ENCODE assay signal across 8 cellular contexts in genomic region chr18:59900222-59901128, GRCh38. TPM values are rescaled to one million over a fixed set of nuclear protein-coding genes. Genes with fewer than 3 reads are reported as not detected.
DNase-seq lines count a peak whose midpoint lies in the region; ATAC-seq and TF ChIP-seq lines count a peak whose summit lies in the region.

No MANE protein-coding gene starts in this region.

- H3K27me3 ChIP-seq in BLaER1 = no peaks in the 10 kb centered on the region
- no peaks in the 10 kb centered on the region for H3K27me3 ChIP-seq in naive thymus-derived CD4-positive, alpha-beta T cell (ENCODE audit: control insufficient read depth in 2 of 2, insufficient read depth in 2 of 2, low read length in 2 of 2)
- H3K27me3 ChIP-seq in subcutaneous abdominal adipose tissue (ENCODE audit: control insufficient read depth in 5 of 5, insufficient read depth in 4 of 5, low read length in 5 of 5) = peaks cover 0 to 42% (median 13%) of the 10 kb centered on the region in 5 donors

- H3K4me1 ChIP-seq in BLaER1 (peaks cover 49% of the 10 kb centered on the region), subcutaneous abdominal adipose tissue (ENCODE audit: control insufficient read depth in 5 of 5, insufficient read depth in 5 of 5, low read length in 5 of 5) (peaks cover 0 to 35% (median 22%) of the 10 kb centered on the region in 5 donors)
- H3K4me1 ChIP-seq in naive thymus-derived CD4-positive, alpha-beta T cell (ENCODE audit: control insufficient read depth in 2 of 2, insufficient read depth in 2 of 2, low read length in 2 of 2) = peaks cover 22 to 25% of the 10 kb centered on the region in 2 donors

- intact Hi-C loops in activated CD8-positive, alpha-beta T cell treated with anti-CD3 and anti-CD28 coated beads for 36 hours (cut with micrococcal nuclease) = loop anchor here (5.0 to 10.0 kb wide), 2 partner anchors 63 to 546 kb away; partner anchors contain the start of gene LMAN1
- intact Hi-C loops in naive thymus-derived CD4-positive, alpha-beta T cell (cut with micrococcal nuclease) = loop anchor here (1.0 to 10.0 kb wide), 5 partner anchors 18 to 1856 kb away; partner anchors contain the start of gene NEDD4L (in 1 of the 2)

- peaks cover 8% of the 10 kb centered on the region for H3K36me3 ChIP-seq in BLaER1
- peaks cover 0 to 8% (median 0%) of the 10 kb centered on the region in 3 experiments for H3K36me3 ChIP-seq in naive thymus-derived CD4-positive, alpha-beta T cell (ENCODE audit: control insufficient read depth in 2 of 3, insufficient read depth in 3 of 3, low read length in 3 of 3)
- no peaks in the 10 kb centered on the region for H3K36me3 ChIP-seq in subcutaneous abdominal adipose tissue (ENCODE audit: control insufficient read depth in 5 of 5, insufficient read depth in 5 of 5, low read length in 5 of 5)

- peaks cover 38% of the 10 kb centered on the region for H3K4me1 Mint-ChIP-seq in activated CD8-positive, alpha-beta T cell treated with anti-CD3 and anti-CD28 coated beads for 36 hours (ENCODE audit: low read depth)
- peaks cover 28 to 56% (median 43%) of the 10 kb centered on the region in 7 donors for H3K4me1 Mint-ChIP-seq in naive thymus-derived CD4-positive, alpha-beta T cell

- H3K4me3 Mint-ChIP-seq in activated CD8-positive, alpha-beta T cell treated with anti-CD3 and anti-CD28 coated beads for 36 hours = peak overlapping the region; percentile 92
- H3K4me3 Mint-ChIP-seq in naive thymus-derived CD4-positive, alpha-beta T cell = peak overlapping the region; percentile 92 to 99 (median 98)

- H3K9ac ChIP-seq in BLaER1 = peak overlapping the region; percentile 97
- peak overlapping the region in 3 of 5 donors; percentile 56 to 62 (median 61) for H3K9ac ChIP-seq in subcutaneous abdominal adipose tissue (ENCODE audit: low read length in 5 of 5)

- no peak for TF ChIP-seq CTCF in activated CD8-positive, alpha-beta T cell treated with anti-CD3 and anti-CD28 coated beads for 36 hours (IDR thresholded peaks at IDR 0.05)

- peaks cover 41% of the 10 kb centered on the region for H4K20me1 ChIP-seq in BLaER1

- H3K27ac Mint-ChIP-seq in activated CD8-positive, alpha-beta T cell treated with anti-CD3 and anti-CD28 coated beads for 36 hours = peak overlapping the region; percentile 97
- H3K27ac Mint-ChIP-seq in naive thymus-derived CD4-positive, alpha-beta T cell = peak overlapping the region; percentile 88 to 95 (median 94)

- H3K27ac ChIP-seq in BLaER1 (peak overlapping the region; percentile 94), epithelial cell of prostate (peak overlapping the region; percentile 98), subcutaneous abdominal adipose tissue (ENCODE audit: low read depth, low read length) (peak overlapping the region; percentile 21)
- peak overlapping the region; percentile 86 for H3K27ac ChIP-seq in naive thymus-derived CD4-positive, alpha-beta T cell (ENCODE audit: low read depth, low read length)

- peak; percentile 62 for TF ChIP-seq POLR2A in GM19099 (IDR thresholded peaks at IDR 0.05; ENCODE audit: extremely low read depth, insufficient read length, low read depth)

- no peaks in the 10 kb centered on the region for H3K27me3 Mint-ChIP-seq in activated CD8-positive, alpha-beta T cell treated with anti-CD3 and anti-CD28 coated beads for 36 hours
- H3K27me3 Mint-ChIP-seq in naive thymus-derived CD4-positive, alpha-beta T cell = no peaks in the 10 kb centered on the region

- H3K4me2 ChIP-seq in BLaER1 = peak overlapping the region; percentile 78

- CTCF ChIA-PET in activated CD8-positive, alpha-beta T cell treated with anti-CD3 and anti-CD28 coated beads for 36 hours (lab: Charles Lee) = interaction anchor here (0.7 to 3.3 kb wide), 9 partner anchors 8 to 486 kb away, joined by 3 to 12 read pairs (median 4); no protein-coding TSS in a partner anchor
- CTCF ChIA-PET in naive thymus-derived CD4-positive, alpha-beta T cell (lab: Charles Lee) = interaction anchor here (0.6 kb wide), 2 partner anchors 59 to 1723 kb away, joined by 3 read pairs; no protein-coding TSS in a partner anchor

- peak overlapping the region; percentile 94 for H3K4me3 ChIP-seq in BLaER1
- H3K4me3 ChIP-seq in naive thymus-derived CD4-positive, alpha-beta T cell (ENCODE audit: low read length) = peak overlapping the region; percentile 66
- H3K4me3 ChIP-seq in subcutaneous abdominal adipose tissue (ENCODE audit: low read depth in 1 of 5, low read length in 5 of 5) = peak overlapping the region; percentile 61 to 79 (median 73)

- H3K9me3 ChIP-seq in BLaER1 (no peaks in the 10 kb centered on the region), subcutaneous abdominal adipose tissue (ENCODE audit: control insufficient read depth in 5 of 5, low read length in 5 of 5) (no peaks in the 10 kb centered on the region)
- H3K9me3 ChIP-seq in naive thymus-derived CD4-positive, alpha-beta T cell (ENCODE audit: control insufficient read depth in 2 of 3, low read length in 3 of 3) = no peaks in the 10 kb centered on the region

- H3K9me3 Mint-ChIP-seq in activated CD8-positive, alpha-beta T cell treated with anti-CD3 and anti-CD28 coated beads for 36 hours = no peaks in the 10 kb centered on the region
- H3K9me3 Mint-ChIP-seq in naive thymus-derived CD4-positive, alpha-beta T cell = no peaks in the 10 kb centered on the region

- peak; percentile 30 for ATAC-seq in HG03378 (IDR thresholded peaks at IDR 0.05; ENCODE audit: unreplicated experiment)
- ATAC-seq in activated CD8-positive, alpha-beta T cell treated with anti-CD3 and anti-CD28 coated beads for 36 hours = peak; percentile 54
- ATAC-seq in naive thymus-derived CD4-positive, alpha-beta T cell = peak; percentile 53

- POLR2A ChIA-PET in activated CD8-positive, alpha-beta T cell treated with anti-CD3 and anti-CD28 coated beads for 36 hours (lab: Charles Lee) = interaction anchor here (0.6 to 6.3 kb wide), 25 partner anchors 10 to 1988 kb away, joined by 3 to 136 read pairs (median 6); partner anchors contain the start of gene LMAN1
- POLR2A ChIA-PET in naive thymus-derived CD4-positive, alpha-beta T cell (lab: Charles Lee) = no interaction called here

- peaks cover 50% of the 10 kb centered on the region for H3K36me3 Mint-ChIP-seq in activated CD8-positive, alpha-beta T cell treated with anti-CD3 and anti-CD28 coated beads for 36 hours (ENCODE audit: low read depth)
- H3K36me3 Mint-ChIP-seq in naive thymus-derived CD4-positive, alpha-beta T cell = peaks cover 0 to 24% (median 0%) of the 10 kb centered on the region in 5 donors

- DNase-seq in NCI-H748 (lab: John Stamatoyannopoulos, UW; ENCODE audit: unreplicated experiment) = peak; percentile 81
- DNase-seq in activated CD8-positive, alpha-beta T cell treated with anti-CD3 and anti-CD28 coated beads for 36 hours = peak; percentile 86
- no peak for DNase-seq in epithelial cell of prostate (ENCODE audit: low read depth, low spot score)
- peak; percentile 26 to 75 (median 66) for DNase-seq in naive thymus-derived CD4-positive, alpha-beta T cell

RNA-seq across cellular contexts. Expression of gene PMAIP1, which starts 0.7 kb away (rescaled TPM):
- total RNA-seq in activated CD8-positive, alpha-beta T cell treated with anti-CD3 and anti-CD28 coated beads for 36 hours = 10 to 100 TPM; 92.8 to 98.9 TPM
- 10 to 100 TPM in 3 of 5 experiments, 1 to 10 TPM in 2; 5.8 to 95.1 (median 22.8) TPM for total RNA-seq in naive thymus-derived CD4-positive, alpha-beta T cell
- 1 to 10 TPM; 1.5 to 3.6 TPM for polyA plus RNA-seq in naive thymus-derived CD4-positive, alpha-beta T cell

Comparison
In these comparisons a context has a peak if more than half of its experiments do, and no peak if none do; other contexts are left out.
1. H3K27ac ChIP-seq: peak in every context shown above with its lines; median percentile 98 in epithelial cell of prostate; 94 in BLaER1; 86 in naive thymus-derived CD4-positive, alpha-beta T cell; 21 in subcutaneous abdominal adipose tissue.